ENCODE assay signal across 1 cellular context in genomic region chr22:17060126-17060525, GRCh38.
TF ChIP-seq lines count a peak whose summit lies in the region.

No MANE protein-coding gene starts in this region.

TF ChIP-seq in GM23338, 12 proteins besides CTCF, POLR2A, EP300 and RAD21 (continued from another document):
- no peak for TF ChIP-seq JUNB (IDR thresholded peaks at IDR 0.05; ENCODE audit: unreplicated experiment)
- TF ChIP-seq POLR2AphosphoS5 (IDR thresholded peaks at IDR 0.05; ENCODE audit: low read depth), result no peak
- TF ChIP-seq EZH2 (IDR thresholded peaks at IDR 0.05; ENCODE audit: low read depth, unreplicated experiment), result no peak
- TF ChIP-seq REST (IDR thresholded peaks at IDR 0.05; ENCODE audit: unreplicated experiment), result no peak
- no peak for TF ChIP-seq EZH2phosphoT487 (IDR thresholded peaks at IDR 0.05; ENCODE audit: unreplicated experiment)
- no peak for TF ChIP-seq STAT1 (IDR thresholded peaks at IDR 0.05; ENCODE audit: unreplicated experiment)
- no peak for TF ChIP-seq NANOG (IDR thresholded peaks at IDR 0.05; ENCODE audit: borderline replicate concordance)
- no peak for TF ChIP-seq ZNF462 (CRISPR knock-in tag; IDR thresholded peaks at IDR 0.05)
TF ChIP-seq in GM23338: peak in this region for 0.
